Comparison of ENCODE assay signal across 1 cellular context in the genomic region with DNA sequence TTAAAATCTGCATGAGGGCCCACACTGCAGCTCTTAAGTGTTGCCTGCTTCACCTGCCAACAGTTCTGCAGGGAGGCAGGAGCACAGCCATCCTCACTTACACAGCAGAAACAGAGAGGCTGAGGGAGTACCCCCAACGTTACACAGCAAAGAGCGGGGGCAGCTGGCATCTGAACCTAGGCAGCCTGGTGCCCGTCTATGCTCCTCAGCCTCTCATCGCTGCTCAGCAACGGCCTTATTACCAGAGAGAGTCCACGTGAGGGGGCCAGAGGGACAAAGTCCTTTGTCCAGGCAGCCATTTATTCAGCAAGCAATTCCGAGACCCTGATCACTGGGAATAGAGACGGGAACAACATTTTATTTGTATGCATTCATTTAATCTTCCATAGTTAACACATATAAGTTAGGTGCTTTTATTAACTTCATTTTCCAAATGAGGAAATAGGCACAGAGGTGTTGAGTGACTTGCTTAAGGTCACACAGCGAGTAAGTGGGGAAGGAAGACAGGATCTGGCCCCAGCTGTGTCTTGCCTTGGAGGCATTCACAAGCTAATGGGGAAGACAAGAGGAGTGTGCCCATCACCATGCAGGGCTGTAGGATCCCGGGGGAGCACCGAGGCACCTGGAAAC.
TF ChIP-seq lines count a peak whose summit lies in the region.

No MANE protein-coding gene starts in this region.

TF ChIP-seq in K562, 482 proteins besides CTCF, POLR2A, EP300 and RAD21:
- peak; percentile 51 for TF ChIP-seq RBM25 (IDR thresholded peaks at IDR 0.05; ENCODE audit: low read depth, low read length, severe bottlenecking)
- TF ChIP-seq SUPT5H (IDR thresholded peaks at IDR 0.05): no peak
- no peak for TF ChIP-seq NFIC (IDR thresholded peaks at IDR 0.05)
- no peak for TF ChIP-seq HIVEP1 (CRISPR knock-in tag; IDR thresholded peaks at IDR 0.05)
- TF ChIP-seq ZFP36 (IDR thresholded peaks at IDR 0.05; ENCODE audit: low read depth, low read length, partially characterized antibody): peak; percentile 53
- TF ChIP-seq TRIM24 (IDR thresholded peaks at IDR 0.05): no peak
- TF ChIP-seq BCOR (IDR thresholded peaks at IDR 0.05): peak; percentile 65; the same call in 1 of the 2 replicates
- no peak for TF ChIP-seq NFE2L1 (tag; IDR thresholded peaks at IDR 0.05; ENCODE audit: borderline replicate concordance, low read depth)
- TF ChIP-seq NFE2 (IDR thresholded peaks at IDR 0.05; ENCODE audit: low read depth): no peak
- no peak for TF ChIP-seq PYGO2 (tag; IDR thresholded peaks at IDR 0.05)
- TF ChIP-seq BACH1 (tag; IDR thresholded peaks at IDR 0.05): no peak
